8 cellular contexts compared by ENCODE assay signal in genomic region chrX:1336331-1337143, GRCh38. TPM values are rescaled to one million over a fixed set of nuclear protein-coding genes. Genes with fewer than 3 reads are reported as not detected.
DNase-seq lines count a peak whose midpoint lies in the region; ATAC-seq and TF ChIP-seq lines count a peak whose summit lies in the region.

IL3RA (plus strand) TSS chrX:1336785; CDS start chrX:1341766, 4,981 bp downstream.

- no CpG with 5 or more reads among the region's 19 CpGs for WGBS in neuronal stem cell (ENCODE audit: extremely low coverage in 2 of 2, insufficient read length in 2 of 2, insufficient replicate concordance in 1 of 2), 2 donors

- H3K4me3 ChIP-seq in endocrine pancreas (ENCODE audit: control insufficient read depth, insufficient read depth, low read length) = peak within 1 kb of the TSS; percentile 10
- H3K4me3 ChIP-seq in neuronal stem cell (ENCODE audit: low read length in 2 of 2) = no peak within 1 kb of the TSS

- H3K4me1 ChIP-seq in endocrine pancreas (ENCODE audit: control insufficient read depth, insufficient read depth, low read length) (no peaks in the 10 kb centered on the region), neuronal stem cell (ENCODE audit: control insufficient read depth in 2 of 2, insufficient read depth in 1 of 2, low read depth in 1 of 2, low read length in 2 of 2) (no peaks in the 10 kb centered on the region)

- TF ChIP-seq CTCF in Calu3 (IDR thresholded peaks at IDR 0.05; ENCODE audit: unreplicated experiment) = no peak
- no peak for TF ChIP-seq CTCF in RWPE1 (conservative IDR thresholded peaks at IDR 0.05; ENCODE audit: low read depth)

- H3K27me3 Mint-ChIP-seq in Calu3 (ENCODE audit: unreplicated experiment) = no peaks in the 10 kb centered on the region

- no peak within 1 kb of the TSS for H4K8ac ChIP-seq in neuronal stem cell (ENCODE audit: low read depth, low read length)

- intact Hi-C loops in Calu3 (cut with micrococcal nuclease; ENCODE audit: unreplicated experiment) = no loop called here

- POLR2A ChIA-PET in RWPE1 (lab: Yijun Ruan, JAX; ENCODE audit: low non-redundant PET) = no interaction called here

- no peaks in the 10 kb centered on the region for H3K4me1 Mint-ChIP-seq in Calu3 (ENCODE audit: low read depth, unreplicated experiment)

- DNase-seq in Calu3 = no peak
- peak; percentile 72 for DNase-seq in NOMO-1 treated with dmso at 0.1 percent for 144 hours (lab: John Stamatoyannopoulos, UW; ENCODE audit: unreplicated experiment)
- no peak for DNase-seq in neuronal stem cell (ENCODE audit: low spot score)
- no peak for DNase-seq in stimulated activated CD4-positive, alpha-beta T cell treated with anti-CD3 and anti-CD28 coated beads, Interleukin-12 subunit alpha, Interleukin-12 subunit beta, amount 100 ng/mL, for 4 hours
- DNase-seq in RWPE1 (ENCODE audit: low spot score) = no peak

- CTCF ChIA-PET in Calu3 (lab: Charles Lee) (no interaction called here), RWPE1 (lab: Yijun Ruan, JAX) (no interaction called here)

- H3K23ac ChIP-seq in neuronal stem cell (ENCODE audit: low read depth, low read length, poor library complexity) = no peak within 1 kb of the TSS

- H3K36me3 ChIP-seq in endocrine pancreas (ENCODE audit: control insufficient read depth, insufficient read depth, low read length) (no peaks in the 10 kb centered on the region), neuronal stem cell (replicated peaks in 1 of 2; ENCODE audit: control insufficient read depth in 2 of 2, insufficient read depth in 2 of 2, low read length in 2 of 2) (peaks cover 6% of the 10 kb centered on the region in 2 donors)

- H3K79me1 ChIP-seq in neuronal stem cell (ENCODE audit: low read depth, low read length) = no peaks in the 10 kb centered on the region

- H2AFZ ChIP-seq in neuronal stem cell (ENCODE audit: low read length) = peak within 1 kb of the TSS; percentile 58

- H3K9ac ChIP-seq in endocrine pancreas (ENCODE audit: control insufficient read depth, insufficient read depth, low read length) (no peak within 1 kb of the TSS), neuronal stem cell (ENCODE audit: low read depth, low read length, poor library complexity) (no peak within 1 kb of the TSS)

- no peak within 1 kb of the TSS for H2BK15ac ChIP-seq in neuronal stem cell (ENCODE audit: low read length)

- ATAC-seq in GM21447 (IDR thresholded peaks at IDR 0.05; ENCODE audit: unreplicated experiment) (peak; percentile 66), GM18909 (IDR thresholded peaks at IDR 0.05; ENCODE audit: poor library complexity, unreplicated experiment) (no peak)

- H3K4me2 ChIP-seq in neuronal stem cell (ENCODE audit: insufficient read depth, low read length, poor library complexity, severe bottlenecking) = no peak within 1 kb of the TSS

- H2BK12ac ChIP-seq in neuronal stem cell (ENCODE audit: low read length) = no peak within 1 kb of the TSS

- no peak within 1 kb of the TSS for H3K18ac ChIP-seq in neuronal stem cell (ENCODE audit: low read length)

- H3K9me3 ChIP-seq in endocrine pancreas (ENCODE audit: control insufficient read depth, low read length) (no peaks in the 10 kb centered on the region), neuronal stem cell (replicated peaks in 1 of 2; ENCODE audit: control insufficient read depth in 2 of 2, insufficient read depth in 1 of 2, low read depth in 1 of 2, low read length in 2 of 2) (peaks cover 4 to 6% of the 10 kb centered on the region in 2 donors)

- no peaks in the 10 kb centered on the region for H3K27me3 ChIP-seq in endocrine pancreas (ENCODE audit: control insufficient read depth, insufficient read depth, low read length)
- no peaks in the 10 kb centered on the region for H3K27me3 ChIP-seq in neuronal stem cell (ENCODE audit: control insufficient read depth in 3 of 3, insufficient read depth in 3 of 3, low read depth in 1 of 3, low read length in 3 of 3)

- H4K91ac ChIP-seq in neuronal stem cell (ENCODE audit: low read depth, low read length, poor library complexity) = no peak within 1 kb of the TSS

- no peaks in the 10 kb centered on the region for H3K36me3 Mint-ChIP-seq in Calu3 (ENCODE audit: insufficient read depth, unreplicated experiment)

- peak within 1 kb of the TSS; percentile 19 for H3K4me3 Mint-ChIP-seq in Calu3 (ENCODE audit: low read depth, unreplicated experiment)

- H3K27ac ChIP-seq in neuronal stem cell (replicated peaks; ENCODE audit: low read length) = no peak within 1 kb of the TSS
- H3K27ac ChIP-seq in RWPE1 = no peak within 1 kb of the TSS

- no peak within 1 kb of the TSS for H2BK5ac ChIP-seq in neuronal stem cell (ENCODE audit: low read length)

- no peak within 1 kb of the TSS for H3K14ac ChIP-seq in neuronal stem cell (ENCODE audit: low read length)

- no TSS peak for BruUV-seq in Calu3 (replicated peaks; lab: Mats Ljungman, UMichigan)

- no peaks in the 10 kb centered on the region for H3K9me3 Mint-ChIP-seq in Calu3 (ENCODE audit: low read depth, unreplicated experiment)

- no peak within 1 kb of the TSS for H3K27ac Mint-ChIP-seq in Calu3 (ENCODE audit: unreplicated experiment)

- no peak within 1 kb of the TSS for H2AK5ac ChIP-seq in neuronal stem cell (ENCODE audit: low read depth, low read length)

- no peak within 1 kb of the TSS for H2BK120ac ChIP-seq in neuronal stem cell (ENCODE audit: low read depth, low read length)

- H3K4ac ChIP-seq in neuronal stem cell (ENCODE audit: low read length) = no peak within 1 kb of the TSS

RNA-seq across cellular contexts. Expression of gene IL3RA, which starts in this region (rescaled TPM):
- not detected in 2 replicates for total RNA-seq in Calu3 (2022)
- 0.03 TPM for polyA plus RNA-seq in neuronal stem cell (2013, experiment 1 of 2)
- polyA plus RNA-seq in neuronal stem cell (2013, experiment 2 of 2) = 0.06 TPM
